21 cellular contexts compared by ENCODE assay signal in the genomic region with DNA sequence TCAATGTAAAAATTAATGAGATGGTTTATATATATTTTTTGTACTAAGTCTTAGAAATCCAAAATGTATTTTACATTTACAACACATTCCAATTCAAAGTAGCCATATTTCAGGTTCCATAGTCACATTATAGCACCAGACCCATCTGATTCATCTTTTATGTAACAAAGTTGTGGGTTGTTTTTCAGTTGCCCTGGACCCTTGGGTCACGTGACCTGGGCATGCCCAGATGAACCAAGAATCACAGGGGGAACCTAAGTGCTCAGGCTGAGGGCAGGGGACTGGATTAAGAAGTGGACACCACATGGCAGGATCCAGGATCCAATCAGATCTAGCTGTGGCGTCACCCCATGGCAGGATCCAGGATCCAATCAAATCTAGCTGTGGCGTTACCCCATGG.
"Had no signal": no experiment of that assay in that cellular context is flagged by ENCODE, and none has a peak within 500 bp of the region (broad histone marks: within the 10 kb centered on the region; RNA-seq: fewer than 3 reads in every experiment).

No MANE protein-coding gene starts in this region.

- FAIRE-seq: endometrium, kidney, TTC549 had no signal

- H3K4me3 ChIP-seq: heart right ventricle, thoracic aorta, upper lobe of right lung had no signal

- H3K36me3 ChIP-seq: heart right ventricle, thoracic aorta, upper lobe of right lung, WERI-Rb-1 had no signal

- H3K9me3 ChIP-seq: thoracic aorta, upper lobe of right lung had no signal

- H3K27ac ChIP-seq: heart right ventricle, thoracic aorta, upper lobe of right lung, WERI-Rb-1 had no signal

- ATAC-seq: activated CD8-positive, alpha-beta T cell treated with anti-CD3 and anti-CD28 coated beads for 36 hours; activated T-helper 17 cell treated with anti-CD3 and anti-CD28 coated beads, Interleukin-2, amount 50 U/mL, for 72 hours; natural killer cell; upper lobe of right lung had no signal

- H3K27me3 ChIP-seq: heart right ventricle, upper lobe of right lung had no signal

- DNase-seq: activated CD4-positive, alpha-beta T cell treated with anti-CD3 and anti-CD28 coated beads, Interleukin-2, amount 10 ng/mL, durations not matched to agents 7 days and 5 days; activated CD4-positive, CD25-positive, alpha-beta regulatory T cell treated with anti-CD3 and anti-CD28 coated beads, Interleukin-2, amount 50 U/mL, for 72 hours; activated CD8-positive, alpha-beta T cell treated with anti-CD3 and anti-CD28 coated beads for 36 hours; activated naive CD4-positive, alpha-beta T cell treated with anti-CD3 and anti-CD28 coated beads for 36 hours; activated naive CD8-positive, alpha-beta T cell treated with anti-CD3 and anti-CD28 coated beads, Interleukin-2, amount 10 ng/mL, durations not matched to agents 7 days and 5 days; activated T-cell treated with anti-CD3 and anti-CD28 coated beads, Interleukin-2, amount 50 U/mL, for 24 hours; amniotic stem cell; foreskin fibroblast; heart right ventricle; kidney; midbrain; natural killer cell; stimulated activated CD4-positive, alpha-beta T cell treated with anti-CD3 and anti-CD28 coated beads, Interleukin-4, amount 100 ng/mL, for 24 hours; stimulated activated naive CD4-positive, alpha-beta T cell treated with Interleukin-2 at 50 U/mL for 16 hours; T-helper 1 cell; upper lobe of right lung; WERI-Rb-1 had no signal

- H3K4me1 ChIP-seq: upper lobe of right lung had no signal
